8 cellular contexts compared by ENCODE assay signal in the genomic region with DNA sequence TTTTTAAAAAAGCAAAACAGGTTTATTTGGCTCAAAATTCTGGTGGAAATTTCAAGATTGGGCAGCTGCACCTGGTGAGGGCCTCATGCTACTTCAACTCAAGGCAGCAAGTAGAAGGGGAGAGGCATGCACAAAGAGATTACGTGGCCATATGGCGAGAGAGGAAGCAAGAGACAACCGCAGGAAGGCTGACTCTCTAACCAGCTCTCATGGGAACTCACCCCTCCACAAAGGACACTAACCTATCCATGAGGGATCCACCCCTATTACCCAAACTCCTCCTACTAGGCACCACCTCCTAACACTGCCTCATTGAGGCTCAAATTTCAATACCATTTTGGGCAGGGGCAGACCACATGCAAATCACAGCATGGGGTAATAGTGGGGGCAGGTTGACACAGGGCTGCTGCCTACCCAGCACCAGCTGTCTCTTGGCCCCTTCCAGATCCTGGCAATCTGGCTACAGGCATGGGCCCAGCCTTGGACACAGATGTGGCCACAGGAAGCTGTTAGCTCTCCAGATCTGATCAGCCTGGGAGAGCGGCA. TPM values are rescaled to one million over a fixed set of nuclear protein-coding genes. Genes with fewer than 3 reads are reported as not detected.
A peak's percentile ranks its signal among the peaks of the same experiment; 100 is the strongest.
DNase-seq lines count a peak whose midpoint lies in the region; ATAC-seq and TF ChIP-seq lines count a peak whose summit lies in the region.

No MANE protein-coding gene starts in this region.

- peak overlapping the region; percentile 93 for H3K4me3 Mint-ChIP-seq in central memory CD8-positive, alpha-beta T cell
- H3K4me3 Mint-ChIP-seq in osteocyte (ENCODE audit: unreplicated experiment) = peak overlapping the region; percentile 95

- peak; percentile 55 for ATAC-seq in GM18907 (IDR thresholded peaks at IDR 0.05; ENCODE audit: unreplicated experiment)
- ATAC-seq in HG03045 (IDR thresholded peaks at IDR 0.05; ENCODE audit: unreplicated experiment) = peak; percentile 55
- ATAC-seq in central memory CD8-positive, alpha-beta T cell (replicated peaks; ENCODE audit: extremely low read depth, poor library complexity, severe bottlenecking) = no peak
- no peak for ATAC-seq in left lobe of liver

- no peaks in the 10 kb centered on the region for H3K9me3 Mint-ChIP-seq in central memory CD8-positive, alpha-beta T cell
- peaks cover 12% of the 10 kb centered on the region for H3K9me3 Mint-ChIP-seq in osteocyte (ENCODE audit: unreplicated experiment)

- peaks cover 8% of the 10 kb centered on the region for H3K36me3 Mint-ChIP-seq in central memory CD8-positive, alpha-beta T cell (ENCODE audit: insufficient read depth)
- peaks cover 5% of the 10 kb centered on the region for H3K36me3 Mint-ChIP-seq in osteocyte (ENCODE audit: unreplicated experiment)

- no peak overlapping the region for H3K27ac ChIP-seq in testis

- peaks cover 51% of the 10 kb centered on the region for H3K4me1 Mint-ChIP-seq in central memory CD8-positive, alpha-beta T cell
- H3K4me1 Mint-ChIP-seq in osteocyte (ENCODE audit: unreplicated experiment) = peaks cover 44% of the 10 kb centered on the region

- peaks cover 26% of the 10 kb centered on the region for H3K4me1 ChIP-seq in testis

- no peaks in the 10 kb centered on the region for H3K36me3 ChIP-seq in testis (ENCODE audit: low read depth, missing control alignments)

- no peaks in the 10 kb centered on the region for H3K27me3 ChIP-seq in testis

- no peaks in the 10 kb centered on the region for H3K9me3 ChIP-seq in testis

- WGBS in testis, 2 donors = 71 to 77% methylated on average over 4 of the region's 4 CpGs

- intact Hi-C loops in testis (cut with DNase I; ENCODE audit: low total_unique reads) = no loop called here

- H3K4me3 ChIP-seq in testis = no peak overlapping the region

- no peaks in the 10 kb centered on the region for H3K27me3 Mint-ChIP-seq in central memory CD8-positive, alpha-beta T cell
- no peaks in the 10 kb centered on the region for H3K27me3 Mint-ChIP-seq in osteocyte (ENCODE audit: unreplicated experiment)

- H3K27ac Mint-ChIP-seq in central memory CD8-positive, alpha-beta T cell (ENCODE audit: low read depth) = no peak overlapping the region
- H3K27ac Mint-ChIP-seq in osteocyte (ENCODE audit: unreplicated experiment) = peak overlapping the region; percentile 56

- TF ChIP-seq CTCF in osteocyte (IDR thresholded peaks at IDR 0.05) (no peak), testis (IDR thresholded peaks at IDR 0.05) (no peak)

- no peak for TF ChIP-seq POLR2A in testis (IDR thresholded peaks at IDR 0.05)

- DNase-seq in CD1c-positive myeloid dendritic cell (ENCODE audit: extremely low spot score) = peak; percentile 74
- DNase-seq in NCI-H82 treated with DMSO at 0.1 percent for 48 hours (lab: John Stamatoyannopoulos, UW; ENCODE audit: unreplicated experiment) = peak; percentile 97
- no peak for DNase-seq in central memory CD8-positive, alpha-beta T cell (ENCODE audit: low spot score in 2 of 2)
- no peak for DNase-seq in osteocyte (ENCODE audit: extremely low spot score, unreplicated experiment)
- no peak for DNase-seq in left lobe of liver (ENCODE audit: low spot score)
- DNase-seq in testis = no peak

RNA-seq across cellular contexts. Expression of gene CAPN10, which starts 2.0 kb away (rescaled TPM):
- total RNA-seq in osteocyte (37.7 and 40.3 TPM in 2 replicates), left lobe of liver (13.7 TPM), testis (100 to 1,000 TPM in 1 of 2 donors, 10 to 100 TPM in 1; 66.5 to 104 TPM)
- polyA plus RNA-seq in testis (ENCODE audit: insufficient read depth, low read depth, low replicate concordance) = 29.8 TPM

RNA-seq across cellular contexts. Expression of gene RNPEPL1, which starts 16.3 kb away (rescaled TPM):
- 56.5 and 64.0 TPM in 2 replicates for total RNA-seq in osteocyte
- total RNA-seq in left lobe of liver = 40.6 TPM
- 10 to 100 TPM; 39.1 to 48.5 TPM for total RNA-seq in testis
- polyA plus RNA-seq in testis (ENCODE audit: insufficient read depth, low read depth, low replicate concordance) = 28.9 TPM

RNA-seq across cellular contexts. Expression of gene DUSP28, which starts 24.4 kb away (rescaled TPM):
- total RNA-seq in osteocyte (3.8 and 5.9 TPM in 2 replicates), left lobe of liver (2.0 TPM), testis (10 to 100 TPM; 24.7 to 37.6 TPM)
- polyA plus RNA-seq in testis (ENCODE audit: insufficient read depth, low read depth, low replicate concordance) = 19.3 TPM

RNA-seq across cellular contexts. Expression of gene ANKMY1, which starts 26.8 kb away (rescaled TPM):
- total RNA-seq in osteocyte = 16.9 and 28.5 TPM in 2 replicates
- 13.1 TPM for total RNA-seq in left lobe of liver
- total RNA-seq in testis = 10 to 100 TPM; 57.3 to 75.7 TPM
- polyA plus RNA-seq in testis (ENCODE audit: insufficient read depth, low read depth, low replicate concordance) = 92.5 TPM

RNA-seq across cellular contexts. Expression of gene GPR35, which starts 40.7 kb away (rescaled TPM):
- total RNA-seq in osteocyte (2.5 and 3.6 TPM in 2 replicates), left lobe of liver (0.53 TPM), testis (10 to 100 TPM in 1 of 2 donors, 1 to 10 TPM in 1; 9.5 to 11.5 TPM)
- polyA plus RNA-seq in testis (ENCODE audit: insufficient read depth, low read depth, low replicate concordance) = 3.1 TPM

Comparison
In these comparisons a context has a peak if more than half of its experiments do, and no peak if none do; other contexts are left out.
1. DNase-seq: peak in CD1c-positive myeloid dendritic cell (single experiment) and NCI-H82 treated with DMSO at 0.1 percent for 48 hours (single experiment); none in central memory CD8-positive, alpha-beta T cell (0 of 2), osteocyte (single experiment), left lobe of liver (single experiment) and testis (single experiment).
2. ATAC-seq: peak in GM18907 (single experiment) and HG03045 (single experiment); none in central memory CD8-positive, alpha-beta T cell (single experiment) and left lobe of liver (single experiment).